Comparison of ENCODE assay signal across 1 cellular context in genomic region chr19:1103691-1104451, GRCh38.
A peak's percentile ranks its signal among the peaks of the same experiment; 100 is the strongest.
TF ChIP-seq lines count a peak whose summit lies in the region.

TSS of gene GPX4 (plus strand) at chr19:1103994. CDS start at chr19:1104044, 50 bp downstream.

TF ChIP-seq in HepG2, 621 proteins besides CTCF, POLR2A, EP300 and RAD21 (continued from another document and continues in another):
- TF ChIP-seq ZHX1 (CRISPR knock-in tag; IDR thresholded peaks at IDR 0.05; ENCODE audit: low read depth), result peak; percentile 34; the same call in 1 of the 2 replicates
- TF ChIP-seq ZMAT5 (CRISPR knock-in tag; IDR thresholded peaks at IDR 0.05; ENCODE audit: borderline replicate concordance, low read depth), result no peak
- no peak for TF ChIP-seq ZNF282 (IDR thresholded peaks at IDR 0.05; ENCODE audit: partially characterized antibody)
- no peak for TF ChIP-seq HNF4G (IDR thresholded peaks at IDR 0.05; ENCODE audit: borderline replicate concordance, low read depth, low read length)
- TF ChIP-seq HNF4G (CRISPR knock-in tag; IDR thresholded peaks at IDR 0.05; ENCODE audit: borderline replicate concordance, low read depth), result peak; percentile 32; the same call in 1 of the 2 replicates
- peak; percentile 32; the same call in 1 of the 2 replicates for TF ChIP-seq NR2C2 (CRISPR knock-in tag; IDR thresholded peaks at IDR 0.05; ENCODE audit: borderline replicate concordance)
- no peak for TF ChIP-seq ZNF740 (CRISPR knock-in tag; IDR thresholded peaks at IDR 0.05)
- no peak for TF ChIP-seq ZNF136 (CRISPR knock-in tag; IDR thresholded peaks at IDR 0.05; ENCODE audit: low read depth)
- TF ChIP-seq ZNF687 (CRISPR knock-in tag; IDR thresholded peaks at IDR 0.05), result peak; percentile 91
- TF ChIP-seq ZSCAN25 (CRISPR knock-in tag; IDR thresholded peaks at IDR 0.05), result peak; percentile 53; the same call in 1 of the 2 replicates
- TF ChIP-seq TFAP4 (IDR thresholded peaks at IDR 0.05; ENCODE audit: borderline replicate concordance, low read depth), result no peak
- 0 out of 2 replicates have a peak, but pooled peaks have one; percentile 21 for TF ChIP-seq ZBTB42 (CRISPR knock-in tag; IDR thresholded peaks at IDR 0.05)
- 0 out of 2 replicates have a peak, but pooled peaks have one; percentile 14 for TF ChIP-seq FOXO1 (CRISPR knock-in tag; IDR thresholded peaks at IDR 0.05)
- TF ChIP-seq ASH2L (IDR thresholded peaks at IDR 0.05; ENCODE audit: insufficient read length, low read depth, low read length), result peak; percentile 30
- peak; percentile 72 for TF ChIP-seq BRF2 (CRISPR knock-in tag; IDR thresholded peaks at IDR 0.05)
- no peak for TF ChIP-seq RORA (CRISPR knock-in tag; IDR thresholded peaks at IDR 0.05)
- peak; percentile 63; the same call in 1 of the 2 replicates for TF ChIP-seq ZGPAT (CRISPR knock-in tag; IDR thresholded peaks at IDR 0.05)
- TF ChIP-seq ZNF614 (CRISPR knock-in tag; IDR thresholded peaks at IDR 0.05; ENCODE audit: borderline replicate concordance), result peak; percentile 48; the same call in 1 of the 2 replicates
- 0 out of 2 replicates have a peak, but pooled peaks have one; percentile 76 for TF ChIP-seq ZNF333 (CRISPR knock-in tag; IDR thresholded peaks at IDR 0.05; ENCODE audit: borderline replicate concordance)
- peak; percentile 74; the same call in 1 of the 3 replicates for TF ChIP-seq MXI1 (IDR thresholded peaks at IDR 0.05; ENCODE audit: borderline replicate concordance, low read depth, low read length)
- no peak; the same call in 1 of the 2 replicates for TF ChIP-seq ZNF337 (CRISPR knock-in tag; IDR thresholded peaks at IDR 0.05; ENCODE audit: borderline replicate concordance, low read depth)
- TF ChIP-seq DPF2 (CRISPR knock-in tag; IDR thresholded peaks at IDR 0.05; ENCODE audit: borderline replicate concordance, low read depth), result no peak
- peak; percentile 43; the same call in 1 of the 2 replicates for TF ChIP-seq GMEB1 (CRISPR knock-in tag; IDR thresholded peaks at IDR 0.05; ENCODE audit: borderline replicate concordance)
- no peak for TF ChIP-seq HIC2 (CRISPR knock-in tag; IDR thresholded peaks at IDR 0.05; ENCODE audit: low read depth)
- TF ChIP-seq SMARCC2 (IDR thresholded peaks at IDR 0.05), result no peak
- TF ChIP-seq ZNF629 (CRISPR knock-in tag; conservative IDR thresholded peaks at IDR 0.05), result no peak
- no peak; the same call in 1 of the 2 replicates for TF ChIP-seq ZNF224 (CRISPR knock-in tag; IDR thresholded peaks at IDR 0.05)
- no peak for TF ChIP-seq GPBP1L1 (CRISPR knock-in tag; IDR thresholded peaks at IDR 0.05)
- no peak for TF ChIP-seq ZNF138 (CRISPR knock-in tag; IDR thresholded peaks at IDR 0.05; ENCODE audit: low read depth)
- TF ChIP-seq IRX3 (CRISPR knock-in tag; IDR thresholded peaks at IDR 0.05; ENCODE audit: borderline replicate concordance, low read depth), result peak; percentile 63; the same call in 1 of the 2 replicates
